In the genomic region with DNA sequence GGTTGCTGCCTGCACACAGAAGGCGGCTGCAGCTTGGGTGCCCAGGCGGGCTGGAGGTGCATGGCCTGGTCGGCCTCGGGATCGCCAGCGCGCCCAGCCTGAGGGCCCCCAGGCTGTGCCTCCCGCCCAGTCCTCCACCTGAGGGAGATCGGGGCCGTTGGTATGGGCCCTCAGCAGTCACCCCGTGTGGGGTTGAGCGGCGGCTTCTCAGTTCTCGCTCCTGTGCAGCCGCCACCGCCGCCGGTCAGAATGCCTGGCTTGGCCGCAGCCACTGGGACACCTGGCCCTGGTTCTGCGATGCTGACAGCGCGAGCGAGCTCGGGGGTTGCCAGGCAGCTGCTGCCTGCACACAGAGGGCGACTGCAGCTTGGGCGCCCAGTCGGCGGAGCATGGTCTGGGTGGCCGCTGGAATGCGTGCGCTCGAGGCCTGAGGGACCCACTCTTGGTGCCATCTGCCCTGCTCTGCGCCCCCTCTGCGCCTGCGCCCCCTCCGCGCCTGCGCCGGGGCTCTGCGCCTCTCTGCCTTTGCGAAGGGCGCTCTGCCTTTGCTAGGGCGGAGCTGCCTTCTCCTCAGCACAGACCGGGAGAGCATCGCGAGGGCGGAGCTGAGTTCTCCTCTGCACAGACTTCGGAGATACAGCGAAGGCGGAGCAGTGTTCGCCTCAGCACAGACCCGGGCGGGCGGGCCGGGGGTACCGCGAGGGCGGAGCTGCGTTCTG, we compare ENCODE assay signal across 8 cellular contexts.
DNase-seq lines count a peak whose midpoint lies in the region; ATAC-seq and TF ChIP-seq lines count a peak whose summit lies in the region.
"Not testable (repeated sequence)": the region's sequence is repeated elsewhere in the genome, so short reads cannot be mapped to it uniquely, and the experiment has no call there.

No MANE protein-coding gene starts in this region.

- not testable (repeated sequence) for H3K4me1 ChIP-seq in esophagus muscularis mucosa

- intact Hi-C loops in esophagus muscularis mucosa (cut with DNase I), result not testable (repeated sequence)

- peaks cover 0 to 11% (median 0%) of the 10 kb centered on the region in 4 donors for H3K27me3 ChIP-seq in esophagus muscularis mucosa

- WGBS in esophagus muscularis mucosa, result no CpG with 5 or more reads among the region's 59 CpGs

- peak; percentile 13 for TF ChIP-seq POLR2A in GM19193 (IDR thresholded peaks at IDR 0.05; ENCODE audit: extremely low read depth, insufficient read depth, insufficient read length)
- not testable (repeated sequence) for TF ChIP-seq POLR2A in esophagus muscularis mucosa (IDR thresholded peaks at IDR 0.05; ENCODE audit: low read depth)

- not testable (repeated sequence) for TF ChIP-seq CTCF in esophagus muscularis mucosa (IDR thresholded peaks at IDR 0.05); mesothelial cell of epicardium (IDR thresholded peaks at IDR 0.05; ENCODE audit: unreplicated experiment)

- H3K4me3 ChIP-seq in esophagus muscularis mucosa, result peak overlapping the region; percentile 56 to 66 (median 58)

- DNase-seq in AG08396 (ENCODE audit: low spot score) (peak; percentile 50), RPMI7951 (ENCODE audit: low read depth) (peak; percentile 51), esophagus muscularis mucosa (ENCODE audit: extremely low spot score) (peak; percentile 75), mesothelial cell of epicardium (ENCODE audit: low spot score in 2 of 2, unreplicated experiment in 2 of 2) (peak; percentile 58 to 82)
- peak; percentile 76 for DNase-seq in stimulated activated CD4-positive, alpha-beta T cell treated with anti-CD3 and anti-CD28 coated beads, Interleukin-4, amount 100 ng/mL, for 24 hours

- ATAC-seq in HG03039 (IDR thresholded peaks at IDR 0.05; ENCODE audit: unreplicated experiment), result peak; percentile 100
- peak; percentile 100 for ATAC-seq in activated T-helper 17 cell treated with anti-CD3 and anti-CD28 coated beads, Interleukin-2, amount 50 U/mL, for 72 hours (replicated peaks)

- H3K27me3 Mint-ChIP-seq in activated T-helper 17 cell treated with anti-CD3 and anti-CD28 coated beads, Interleukin-2, amount 50 U/mL, for 72 hours; mesothelial cell of epicardium (ENCODE audit: low read depth): not testable (repeated sequence)

- not testable (repeated sequence) for H3K4me1 Mint-ChIP-seq in activated T-helper 17 cell treated with anti-CD3 and anti-CD28 coated beads, Interleukin-2, amount 50 U/mL, for 72 hours; mesothelial cell of epicardium

- not testable (repeated sequence) for H3K9me3 ChIP-seq in esophagus muscularis mucosa

- not testable (repeated sequence) for H3K4me3 Mint-ChIP-seq in activated T-helper 17 cell treated with anti-CD3 and anti-CD28 coated beads, Interleukin-2, amount 50 U/mL, for 72 hours
- peak overlapping the region; percentile 66 for H3K4me3 Mint-ChIP-seq in mesothelial cell of epicardium

- H3K36me3 Mint-ChIP-seq in activated T-helper 17 cell treated with anti-CD3 and anti-CD28 coated beads, Interleukin-2, amount 50 U/mL, for 72 hours (ENCODE audit: low read depth); mesothelial cell of epicardium: not testable (repeated sequence)

- not testable (repeated sequence) for H3K27ac Mint-ChIP-seq in activated T-helper 17 cell treated with anti-CD3 and anti-CD28 coated beads, Interleukin-2, amount 50 U/mL, for 72 hours; mesothelial cell of epicardium

- H3K9me3 Mint-ChIP-seq in activated T-helper 17 cell treated with anti-CD3 and anti-CD28 coated beads, Interleukin-2, amount 50 U/mL, for 72 hours; mesothelial cell of epicardium: not testable (repeated sequence)

- not testable (repeated sequence) for TF ChIP-seq EP300 in esophagus muscularis mucosa (IDR thresholded peaks at IDR 0.05)

- peak overlapping the region; percentile 51 to 70 (median 54) for H3K27ac ChIP-seq in esophagus muscularis mucosa (replicated peaks in 1 of 4)

- H3K36me3 ChIP-seq in esophagus muscularis mucosa, result not testable (repeated sequence)

Comparison
In these comparisons a context has a peak if more than half of its experiments do, and no peak if none do; other contexts are left out.
1. Peak in every context shown above with its lines: DNase-seq, ATAC-seq, H3K4me3 ChIP-seq and H3K27ac ChIP-seq.